ENCODE assay signal across 8 cellular contexts in genomic region chr3:142027295-142027694, GRCh38.
DNase-seq lines count a peak whose midpoint lies in the region; ATAC-seq and TF ChIP-seq lines count a peak whose summit lies in the region.

No MANE protein-coding gene starts in this region.

- H3K9me3 Mint-ChIP-seq in CD14-positive monocyte = no peaks in the 10 kb centered on the region
- H3K9me3 Mint-ChIP-seq in MCF 10A (ENCODE audit: unreplicated experiment) = no peaks in the 10 kb centered on the region

- TF ChIP-seq CTCF in CD14-positive monocyte (IDR thresholded peaks at IDR 0.05) = no peak
- TF ChIP-seq CTCF in HL-60 (IDR thresholded peaks at IDR 0.05; ENCODE audit: insufficient read depth, low read length) = no peak
- TF ChIP-seq CTCF in MCF 10A (IDR thresholded peaks at IDR 0.05; ENCODE audit: unreplicated experiment) = no peak

- no peaks in the 10 kb centered on the region for H3K36me3 ChIP-seq in muscle layer of duodenum (ENCODE audit: control insufficient read depth in 1 of 2, insufficient read depth in 2 of 2, low read length in 2 of 2)

- H3K9me3 ChIP-seq in muscle layer of duodenum (ENCODE audit: control insufficient read depth in 1 of 2, low read length in 2 of 2) = no peaks in the 10 kb centered on the region

- H3K27ac ChIP-seq in HL-60 (replicated peaks) (peak overlapping the region; percentile 77), muscle layer of duodenum (ENCODE audit: low read length) (peak overlapping the region; percentile 79)

- CTCF ChIA-PET in MCF 10A (lab: Yijun Ruan, JAX) = interaction anchor here (0.6 kb wide), 1 partner anchor 98 kb away, joined by 4 read pairs; no protein-coding TSS in a partner anchor

- DNase-seq in CD14-positive monocyte (ENCODE audit: low spot score) = no peak
- peak in 1 of 2 experiments; percentile 38 for DNase-seq in HL-60 (ENCODE audit: low read depth in 1 of 2, low spot score in 1 of 2)
- no peak for DNase-seq in MCF 10A (ENCODE audit: unreplicated experiment)
- no peak for DNase-seq in NCI-H82 treated with DMSO at 0.1 percent for 48 hours (lab: John Stamatoyannopoulos, UW; ENCODE audit: unreplicated experiment)
- no peak for DNase-seq in NCI-H1694 (lab: John Stamatoyannopoulos, UW)

- H3K27ac Mint-ChIP-seq in CD14-positive monocyte (peak overlapping the region in 4 of 7 donors; percentile 52 to 82 (median 58)), MCF 10A (ENCODE audit: low read depth, unreplicated experiment) (no peak overlapping the region)

- ATAC-seq in HG03457 (IDR thresholded peaks at IDR 0.05; ENCODE audit: unreplicated experiment) (no peak), GM19397 (IDR thresholded peaks at IDR 0.05; ENCODE audit: unreplicated experiment) (no peak)

- H3K4me1 ChIP-seq in muscle layer of duodenum (ENCODE audit: control insufficient read depth in 1 of 2, insufficient read depth in 2 of 2, low read length in 2 of 2) = peaks cover 0 to 8% of the 10 kb centered on the region in 2 donors

- no TSS peak for BruUV-seq in MCF 10A (replicated peaks; lab: Mats Ljungman, UMichigan)

- H3K36me3 Mint-ChIP-seq in CD14-positive monocyte (no peaks in the 10 kb centered on the region), MCF 10A (ENCODE audit: insufficient read depth, unreplicated experiment) (no peaks in the 10 kb centered on the region)

- H3K4me3 ChIP-seq in HL-60 (replicated peaks; ENCODE audit: insufficient read depth, low read length) = peak overlapping the region; percentile 49
- H3K4me3 ChIP-seq in muscle layer of duodenum (ENCODE audit: low read depth in 1 of 2, low read length in 2 of 2) = peak overlapping the region; percentile 72 to 86

- H3K4me1 Mint-ChIP-seq in CD14-positive monocyte = peaks cover 29% of the 10 kb centered on the region
- H3K4me1 Mint-ChIP-seq in MCF 10A (ENCODE audit: insufficient read depth, unreplicated experiment) = peaks cover 12% of the 10 kb centered on the region

- no peaks in the 10 kb centered on the region for H3K27me3 ChIP-seq in HL-60 (ENCODE audit: insufficient read depth, poor library complexity, severe bottlenecking)
- H3K27me3 ChIP-seq in muscle layer of duodenum (ENCODE audit: low read depth, low read length) = no peaks in the 10 kb centered on the region

- H3K27me3 Mint-ChIP-seq in CD14-positive monocyte (ENCODE audit: low read depth in 3 of 3) = peaks cover 0 to 1% (median 0%) of the 10 kb centered on the region in 3 donors
- no peaks in the 10 kb centered on the region for H3K27me3 Mint-ChIP-seq in MCF 10A (ENCODE audit: insufficient read depth, unreplicated experiment)

- H3K4me3 Mint-ChIP-seq in CD14-positive monocyte (peak overlapping the region; percentile 68 to 85), MCF 10A (ENCODE audit: unreplicated experiment) (peak overlapping the region; percentile 84)

- intact Hi-C loops in CD14-positive monocyte (cut with micrococcal nuclease) = no loop called here
- intact Hi-C loops in MCF 10A (cut with micrococcal nuclease) = loop anchor here (1.0 kb wide), 1 partner anchor 67 kb away; no protein-coding TSS in a partner anchor

- POLR2A ChIA-PET in MCF 10A (lab: Yijun Ruan, JAX) = interaction anchor here (0.6 to 1.4 kb wide), 5 partner anchors 10 to 252 kb away, joined by 3 to 5 read pairs (median 4); no protein-coding TSS in a partner anchor
